14 cellular contexts compared by ENCODE assay signal in the genomic region with DNA sequence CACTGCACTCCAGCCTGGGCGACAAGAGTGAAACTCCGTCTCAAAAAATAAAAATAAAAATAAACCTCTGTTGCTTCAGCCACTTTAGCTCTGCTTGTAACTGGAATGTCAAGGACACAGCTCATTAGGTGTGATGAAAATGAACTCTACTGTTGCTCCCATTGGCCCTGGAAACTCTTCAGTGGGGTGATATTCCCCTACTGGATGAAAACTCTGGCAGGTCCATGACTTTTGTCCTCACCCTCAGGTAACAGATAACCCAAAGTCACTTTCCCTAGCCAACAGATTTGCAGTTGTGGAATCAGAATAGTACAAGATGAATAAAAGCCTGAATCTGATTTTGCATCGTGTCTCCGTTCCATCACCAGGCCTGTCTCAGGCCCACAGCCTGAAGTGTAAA.
DNase-seq lines count a peak whose midpoint lies in the region; FAIRE-seq and TF ChIP-seq lines count a peak whose summit lies in the region.
"Had no signal": no experiment of that assay in that cellular context is flagged by ENCODE, and none has a peak within 500 bp of the region (broad histone marks: within the 10 kb centered on the region; RNA-seq: fewer than 3 reads in every experiment).

No MANE protein-coding gene starts in this region.

- H3K79me2 ChIP-seq in PC-9 (ENCODE audit: low read depth): no peaks in the 10 kb centered on the region
- no peaks in the 10 kb centered on the region for H3K79me2 ChIP-seq in keratinocyte (ENCODE audit: control insufficient read depth, insufficient read depth, low read length)

- H3K14ac ChIP-seq in mesenchymal stem cell (ENCODE audit: low read length in 2 of 2): no peak overlapping the region

- H2AFZ ChIP-seq in PC-9: no peak overlapping the region
- H2AFZ ChIP-seq in keratinocyte (ENCODE audit: control insufficient read depth, low read length): no peak overlapping the region
- H2AFZ ChIP-seq in mesenchymal stem cell (ENCODE audit: low read depth, low read length): no peak overlapping the region

- no peak overlapping the region for H4K8ac ChIP-seq in mesenchymal stem cell (ENCODE audit: low read length)

- TF ChIP-seq CTCF in PC-9 (conservative IDR thresholded peaks at IDR 0.05) (no peak), keratinocyte (optimal IDR thresholded peaks at IDR 0.05 in 1 of 3, IDR thresholded peaks at IDR 0.05 in 1 of 3, conservative IDR thresholded peaks at IDR 0.05 in 1 of 3; ENCODE audit: extremely low read depth in 1 of 3, insufficient read depth in 2 of 3, low read length in 3 of 3) (no peak), RWPE1 (conservative IDR thresholded peaks at IDR 0.05; ENCODE audit: low read depth) (no peak), kidney (IDR thresholded peaks at IDR 0.05; ENCODE audit: borderline replicate concordance, extremely low read depth, insufficient read depth) (no peak)

- H3F3A ChIP-seq in PC-9 (ENCODE audit: insufficient read depth, low read depth): peaks cover 29% of the 10 kb centered on the region

- no peak overlapping the region for H2BK120ac ChIP-seq in mesenchymal stem cell (ENCODE audit: low read depth, low read length)

- 33% methylated on average over 3 of the region's 4 CpGs for WGBS in mesenchymal stem cell

- H3K4me1 ChIP-seq in PC-9 (replicated peaks; ENCODE audit: insufficient read depth): peaks cover 41% of the 10 kb centered on the region
- peaks cover 22% of the 10 kb centered on the region for H3K4me1 ChIP-seq in keratinocyte (ENCODE audit: control insufficient read depth, extremely low read depth, insufficient read depth, low read length)
- peaks cover 2% of the 10 kb centered on the region for H3K4me1 ChIP-seq in mesenchymal stem cell (ENCODE audit: control insufficient read depth, insufficient read depth, low read depth, low read length)
- no peaks in the 10 kb centered on the region for H3K4me1 ChIP-seq in kidney (ENCODE audit: control insufficient read depth in 1 of 2, insufficient read depth in 1 of 2, low read depth in 1 of 2, low read length in 2 of 2)

- no peaks in the 10 kb centered on the region for H3K79me1 ChIP-seq in mesenchymal stem cell (replicated peaks; ENCODE audit: low read length, poor library complexity, severe bottlenecking)

- peak overlapping the region; percentile 92 for H3K27ac ChIP-seq in PC-9
- no peak overlapping the region for H3K27ac ChIP-seq in keratinocyte (ENCODE audit: control insufficient read depth, insufficient read depth, low read length)
- no peak overlapping the region for H3K27ac ChIP-seq in mesenchymal stem cell (ENCODE audit: low read length, poor library complexity, severe bottlenecking)
- no peak overlapping the region for H3K27ac ChIP-seq in RWPE1
- no peak overlapping the region for H3K27ac ChIP-seq in kidney (ENCODE audit: low read depth in 2 of 2, low read length in 2 of 2)

- POLR2A ChIA-PET in PC-9 (lab: Charles Lee; ENCODE audit: unreplicated experiment): no interaction called here
- POLR2A ChIA-PET in RWPE1 (lab: Yijun Ruan, JAX; ENCODE audit: low non-redundant PET): no interaction called here

- H2BK12ac ChIP-seq in mesenchymal stem cell (ENCODE audit: low read length in 2 of 2): no peak overlapping the region

- H3K4me3 ChIP-seq in PC-9 (no peak overlapping the region), keratinocyte (ENCODE audit: control insufficient read depth in 2 of 3, extremely low read depth in 1 of 3, insufficient read depth in 2 of 3, low read depth in 1 of 3, low read length in 3 of 3) (no peak overlapping the region), mesenchymal stem cell (ENCODE audit: insufficient read depth in 1 of 2, low read depth in 1 of 2, low read length in 2 of 2) (no peak overlapping the region), kidney (ENCODE audit: low read length in 2 of 2) (no peak overlapping the region)

- H3K18ac ChIP-seq in mesenchymal stem cell (ENCODE audit: low read depth in 1 of 2, low read length in 2 of 2): peak overlapping the region in 1 of 2 experiments; percentile 42

- no peaks in the 10 kb centered on the region for H4K20me1 ChIP-seq in PC-9 (ENCODE audit: insufficient read depth)
- H4K20me1 ChIP-seq in keratinocyte (ENCODE audit: control insufficient read depth, extremely low read depth, insufficient read depth, low read length): no peaks in the 10 kb centered on the region

- H2BK5ac ChIP-seq in mesenchymal stem cell (ENCODE audit: low read depth, low read length, poor library complexity, severe bottlenecking): no peak overlapping the region

- intact Hi-C loops in PC-9 (cut with micrococcal nuclease; ENCODE audit: unreplicated experiment) (loop anchor here (1.0 to 2.0 kb wide), 2 partner anchors 63 to 92 kb away; no protein-coding TSS in a partner anchor), kidney (cut with DNase I) (no loop called here)

- no peaks in the 10 kb centered on the region for H3K9me1 ChIP-seq in keratinocyte (ENCODE audit: control insufficient read depth, extremely low read depth, insufficient read depth, low read length)

- no peaks in the 10 kb centered on the region for H3K4me1 Mint-ChIP-seq in activated naive CD4-positive, alpha-beta T cell treated with anti-CD3 and anti-CD28 coated beads, Interleukin-2, amount 10 ng/mL, durations not matched to agents 7 days and 5 days
- H3K4me1 Mint-ChIP-seq: CD4-positive, alpha-beta memory T cell; H9 had no signal

- H3K4me2 ChIP-seq in PC-9: peak overlapping the region; percentile 59
- no peak overlapping the region for H3K4me2 ChIP-seq in keratinocyte (ENCODE audit: control insufficient read depth, extremely low read depth, insufficient read depth, low read depth, low read length)
- H3K4me2 ChIP-seq in mesenchymal stem cell (ENCODE audit: low read length, poor library complexity, severe bottlenecking): no peak overlapping the region

- CTCF ChIA-PET in PC-9 (lab: Charles Lee) (interaction anchor here (0.8 to 1.0 kb wide), 2 partner anchors 9 to 17 kb away, joined by 3 read pairs; no protein-coding TSS in a partner anchor), RWPE1 (lab: Yijun Ruan, JAX) (no interaction called here)
- CTCF ChIA-PET in activated naive CD4-positive, alpha-beta T cell treated with anti-CD3 and anti-CD28 coated beads, Interleukin-2, amount 10 ng/mL, durations not matched to agents 7 days and 5 days (lab: Charles Lee): no interaction called here

- H4K91ac ChIP-seq in mesenchymal stem cell (ENCODE audit: low read length): peak overlapping the region; percentile 32

- peaks cover 16% of the 10 kb centered on the region for H3K9me3 Mint-ChIP-seq in activated naive CD4-positive, alpha-beta T cell treated with anti-CD3 and anti-CD28 coated beads, Interleukin-2, amount 10 ng/mL, durations not matched to agents 7 days and 5 days

- H2BK15ac ChIP-seq in mesenchymal stem cell (ENCODE audit: low read depth, poor library complexity, severe bottlenecking): no peak overlapping the region

- DNase-seq in PC-9: no peak
- no peak for DNase-seq in keratinocyte (ENCODE audit: low read depth, low spot score)
- DNase-seq in mesenchymal stem cell: no peak
- no peak for DNase-seq in RWPE1 (ENCODE audit: low spot score)
- DNase-seq in activated naive CD4-positive, alpha-beta T cell treated with anti-CD3 and anti-CD28 coated beads, Interleukin-2, amount 10 ng/mL, durations not matched to agents 7 days and 5 days: no peak
- DNase-seq in kidney: no peak
- DNase-seq: C1 segment of cervical spinal cord; CD4-positive, alpha-beta memory T cell; COR-L47; DMS153; DND-41 had no signal

- H3K36me3 Mint-ChIP-seq in activated naive CD4-positive, alpha-beta T cell treated with anti-CD3 and anti-CD28 coated beads, Interleukin-2, amount 10 ng/mL, durations not matched to agents 7 days and 5 days: peaks cover 7% of the 10 kb centered on the region

- H3K9me3 ChIP-seq in PC-9 (ENCODE audit: insufficient read depth, low read depth): peaks cover 8% of the 10 kb centered on the region; the same call in 1 of the 2 replicates
- no peaks in the 10 kb centered on the region for H3K9me3 ChIP-seq in keratinocyte (ENCODE audit: control insufficient read depth, low read depth, low read length)
- H3K9me3 ChIP-seq in mesenchymal stem cell (ENCODE audit: control insufficient read depth, low read length): peaks cover under 1% of the 10 kb centered on the region
- no peaks in the 10 kb centered on the region for H3K9me3 ChIP-seq in kidney (ENCODE audit: control insufficient read depth in 1 of 2, low read length in 2 of 2)

- dilution Hi-C loops in keratinocyte (cut with MboI; ENCODE audit: extremely low pct_ligation_motif_present, low sequenced_read_pairs): no loop called here

- no peak overlapping the region for H3K4ac ChIP-seq in mesenchymal stem cell (ENCODE audit: low read depth in 1 of 2, low read length in 2 of 2)

- FAIRE-seq in keratinocyte (lab: Jason Lieb, UNC) (peak; percentile 66), kidney (lab: Jason Lieb, UNC) (no peak)
- FAIRE-seq: G401.6, GM12892 had no signal

- H3K27ac Mint-ChIP-seq in activated naive CD4-positive, alpha-beta T cell treated with anti-CD3 and anti-CD28 coated beads, Interleukin-2, amount 10 ng/mL, durations not matched to agents 7 days and 5 days: no peak overlapping the region
- H3K27ac Mint-ChIP-seq: CD4-positive, alpha-beta memory T cell had no signal

- peaks cover 2% of the 10 kb centered on the region for H3K27me3 Mint-ChIP-seq in activated naive CD4-positive, alpha-beta T cell treated with anti-CD3 and anti-CD28 coated beads, Interleukin-2, amount 10 ng/mL, durations not matched to agents 7 days and 5 days

- H3K36me3 ChIP-seq in PC-9 (ENCODE audit: low read depth) (no peaks in the 10 kb centered on the region), keratinocyte (ENCODE audit: control insufficient read depth in 2 of 2, extremely low read depth in 1 of 2, insufficient read depth in 2 of 2, low read length in 2 of 2) (no peaks in the 10 kb centered on the region), mesenchymal stem cell (ENCODE audit: control insufficient read depth in 1 of 2, insufficient read depth in 2 of 2, low read depth in 1 of 2, low read length in 2 of 2) (peaks cover 0 to 3% of the 10 kb centered on the region in 2 experiments), kidney (ENCODE audit: control insufficient read depth in 1 of 2, insufficient read depth in 2 of 2, low read length in 2 of 2) (no peaks in the 10 kb centered on the region)

- H3K9ac ChIP-seq in keratinocyte (ENCODE audit: control insufficient read depth, extremely low read depth, insufficient read depth, low read length): no peak overlapping the region
- H3K9ac ChIP-seq in mesenchymal stem cell (ENCODE audit: low read length): no peak overlapping the region
- no peak overlapping the region for H3K9ac ChIP-seq in kidney (ENCODE audit: low read length in 2 of 2)

- peak overlapping the region; percentile 56 for H2AK5ac ChIP-seq in mesenchymal stem cell (ENCODE audit: low read length, severe bottlenecking)

- no peak overlapping the region for H3K23ac ChIP-seq in mesenchymal stem cell (ENCODE audit: low read length in 2 of 2)

- no peaks in the 10 kb centered on the region for H3K9me2 ChIP-seq in PC-9 (ENCODE audit: insufficient read depth)

- H3K27me3 ChIP-seq in PC-9 (ENCODE audit: insufficient read depth, low read depth) (no peaks in the 10 kb centered on the region), keratinocyte (ENCODE audit: control insufficient read depth, extremely low read depth, insufficient read depth, low read length) (no peaks in the 10 kb centered on the region), mesenchymal stem cell (ENCODE audit: control insufficient read depth in 1 of 2, insufficient read depth in 1 of 2, low read length in 2 of 2) (no peaks in the 10 kb centered on the region)

- BruUV-seq in PC-9 (replicated peaks; lab: Mats Ljungman, UMichigan): no TSS peak

- H3K4me3 Mint-ChIP-seq in activated naive CD4-positive, alpha-beta T cell treated with anti-CD3 and anti-CD28 coated beads, Interleukin-2, amount 10 ng/mL, durations not matched to agents 7 days and 5 days: no peak overlapping the region
- H3K4me3 Mint-ChIP-seq: CD4-positive, alpha-beta memory T cell; H9 had no signal
